ENCODE assay signal across 31 cellular contexts in the genomic region with DNA sequence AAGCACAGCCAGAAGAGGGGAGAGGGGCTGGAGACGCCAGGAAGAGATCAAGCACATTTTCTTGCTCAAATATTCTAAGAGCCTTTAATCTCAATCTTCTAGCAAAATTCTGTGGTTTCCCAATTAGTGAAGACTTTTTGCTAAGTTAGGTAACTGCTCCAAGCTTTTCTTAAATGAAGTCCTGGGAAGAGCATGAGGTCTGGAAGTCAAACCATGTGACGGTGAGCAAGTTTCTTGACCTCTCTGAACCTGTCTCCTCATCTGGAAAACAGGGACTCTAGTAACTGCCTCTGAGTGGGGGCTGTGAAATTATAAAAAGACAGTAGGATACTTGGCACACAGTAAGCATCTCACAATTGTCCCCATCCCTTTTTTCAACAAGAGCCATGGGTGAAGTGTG. TPM values are rescaled to one million over a fixed set of nuclear protein-coding genes. Genes with fewer than 3 reads are reported as not detected.
"Had no signal": no experiment of that assay in that cellular context is flagged by ENCODE, and none has a peak within 500 bp of the region (broad histone marks: within the 10 kb centered on the region; RNA-seq: fewer than 3 reads in every experiment).

No MANE protein-coding gene starts in this region.

- FAIRE-seq: colon, islet of Langerhans, pancreas had no signal

- H3K27ac ChIP-seq: dorsolateral prefrontal cortex, epithelial cell of prostate, heart right ventricle, left lung, pancreas, thoracic aorta, tibial nerve, upper lobe of right lung, uterus had no signal

- H3K9me3 Mint-ChIP-seq: natural killer cell had no signal

- H3K4me1 Mint-ChIP-seq: natural killer cell; stimulated activated effector memory CD8-positive, alpha-beta T cell treated with anti-CD3 and anti-CD28 coated beads, Interleukin-12 subunit alpha, Interleukin-12 subunit beta, amount 100 ng/mL, for 72 hours had no signal

- H3K27me3 ChIP-seq: dorsolateral prefrontal cortex, heart right ventricle, left lung, pancreas, tibial nerve, upper lobe of right lung, uterus had no signal

- DNase-seq: dorsolateral prefrontal cortex; effector CD4-positive, alpha-beta T cell; foreskin melanocyte; glutamatergic neuron; heart right ventricle; hippocampal formation; left cardiac atrium; left lung; mesendoderm; natural killer cell; occipital lobe; pancreas; retina; stimulated activated CD4-positive, alpha-beta T cell treated with anti-CD3 and anti-CD28 coated beads, Interleukin-2, amount 100 ng/mL, for 24 hours; stimulated activated CD4-positive, alpha-beta T cell treated with anti-CD3 and anti-CD28 coated beads, Interleukin-4, amount 100 ng/mL, for 24 hours; stimulated activated naive CD8-positive, alpha-beta T cell treated with anti-CD3 and anti-CD28 coated beads, Interleukin-15, Interleukin-2, amounts not matched to agents 100 U/mL and 50 U/mL, for 24 hours; substantia nigra; upper lobe of right lung; uterus had no signal

- H3K4me1 ChIP-seq: uterus had no signal

- H3K4me3 Mint-ChIP-seq: natural killer cell; stimulated activated effector memory CD8-positive, alpha-beta T cell treated with anti-CD3 and anti-CD28 coated beads, Interleukin-12 subunit alpha, Interleukin-12 subunit beta, amount 100 ng/mL, for 72 hours had no signal

- H3K36me3 ChIP-seq: uterus had no signal

- ATAC-seq: esophagus mucosa; heart right ventricle; left cardiac atrium; left lung; natural killer cell; pancreas; sciatic nerve; stimulated activated effector memory CD8-positive, alpha-beta T cell treated with anti-CD3 and anti-CD28 coated beads, Interleukin-12 subunit alpha, Interleukin-12 subunit beta, amount 100 ng/mL, for 72 hours; stimulated activated naive CD8-positive, alpha-beta T cell treated with anti-CD3 and anti-CD28 coated beads, Interleukin-15, Interleukin-2, amounts not matched to agents 100 U/mL and 50 U/mL, for 24 hours; upper lobe of right lung had no signal

- H3K9me3 ChIP-seq: uterus had no signal

- H3K27ac Mint-ChIP-seq: natural killer cell; stimulated activated effector memory CD8-positive, alpha-beta T cell treated with anti-CD3 and anti-CD28 coated beads, Interleukin-12 subunit alpha, Interleukin-12 subunit beta, amount 100 ng/mL, for 72 hours had no signal

- H3K4me3 ChIP-seq: dorsolateral prefrontal cortex, heart right ventricle, left lung, pancreas, thoracic aorta, tibial nerve, upper lobe of right lung, uterus had no signal

RNA-seq across cellular contexts. Expression of gene BDKRB1, which starts 24.1 kb away (rescaled TPM):
- total RNA-seq: cerebellum, lung microvascular endothelial cell, natural killer cell, occipital lobe, pulmonary artery endothelial cell, upper lobe of right lung had no signal
- polyA plus RNA-seq: neural cell had no signal
